In the genomic region with DNA sequence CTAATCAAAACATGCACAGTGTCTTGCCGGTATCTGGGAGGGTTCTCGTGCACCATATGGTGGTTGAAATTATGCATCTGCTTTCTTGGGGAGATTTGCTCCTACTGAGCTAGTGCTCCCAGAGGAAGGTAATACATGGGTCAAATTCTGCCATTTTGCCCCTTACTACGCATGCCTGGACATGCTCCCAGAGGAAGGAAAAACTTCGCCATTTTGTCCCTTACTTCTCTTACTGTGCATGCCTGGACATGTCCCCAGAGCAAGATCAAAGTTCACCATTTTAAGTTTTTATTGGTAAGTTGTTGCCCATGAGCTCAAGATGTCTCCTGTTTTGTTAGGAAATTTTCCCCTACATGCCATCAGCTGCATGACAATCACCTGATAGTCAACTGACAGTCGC, we compare ENCODE assay signal across 1 cellular context.
TF ChIP-seq lines count a peak whose summit lies in the region.

No MANE protein-coding gene starts in this region.

TF ChIP-seq in GM23338, 12 proteins besides CTCF, POLR2A, EP300 and RAD21 (continued from another document):
- no peak for TF ChIP-seq NANOG (IDR thresholded peaks at IDR 0.05; ENCODE audit: borderline replicate concordance)
- TF ChIP-seq POLR2AphosphoS5 (IDR thresholded peaks at IDR 0.05; ENCODE audit: low read depth): no peak
